8 cellular contexts compared by ENCODE assay signal in the genomic region with DNA sequence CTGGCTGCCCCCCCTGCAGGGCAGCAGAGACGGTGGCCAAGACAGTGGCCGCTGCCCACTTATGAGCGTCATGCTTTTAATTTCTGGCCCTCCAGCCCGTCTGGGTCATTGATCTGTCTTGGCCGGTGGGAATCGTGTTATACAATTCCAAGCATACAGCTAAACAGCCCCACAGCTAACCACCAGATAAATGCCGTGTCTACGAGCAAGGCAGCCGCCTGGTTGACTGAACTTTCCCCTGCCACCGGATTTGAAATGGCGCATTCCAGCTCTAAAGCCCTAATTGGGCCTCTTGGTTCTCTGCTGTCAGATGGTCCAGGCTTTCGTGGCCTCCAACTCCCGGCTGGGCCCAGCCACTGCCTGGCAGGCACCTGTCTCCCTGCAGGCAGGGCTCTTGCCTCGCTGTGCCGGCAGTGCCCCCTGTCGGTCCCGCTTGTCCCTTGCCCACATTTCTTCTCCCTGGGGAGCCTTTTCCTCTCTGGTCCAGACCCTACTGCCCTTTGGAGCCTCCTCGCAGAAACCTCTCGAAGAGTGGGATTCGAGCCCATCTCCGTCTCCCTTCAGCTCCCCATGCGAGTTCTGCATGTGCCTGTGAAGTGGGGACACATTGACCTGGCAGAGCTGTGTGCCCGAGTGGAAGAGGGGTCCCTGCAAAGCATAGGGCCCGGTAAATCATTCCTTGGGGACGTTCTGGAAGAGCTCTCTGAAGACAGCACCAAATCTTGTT. TPM values are rescaled to one million over a fixed set of nuclear protein-coding genes. Genes with fewer than 3 reads are reported as not detected.
DNase-seq lines count a peak whose midpoint lies in the region; ATAC-seq and TF ChIP-seq lines count a peak whose summit lies in the region.

No MANE protein-coding gene starts in this region.

- DNase-seq in A172 (ENCODE audit: low spot score) (peak; percentile 35), G401 (ENCODE audit: low spot score) (peak; percentile 95), NCI-H2029 (lab: John Stamatoyannopoulos, UW) (peak; percentile 53), renal cortical epithelial cell (ENCODE audit: low read depth) (peak; percentile 7), medulla oblongata (ENCODE audit: extremely low spot score) (no peak)

- peak; percentile 47; the same call in 1 of the 2 replicates for TF ChIP-seq CTCF in WI38 (IDR thresholded peaks at IDR 0.05; ENCODE audit: low read depth, low read length)

- in situ Hi-C loops in G401 (cut with HindIII; ENCODE audit: low sequenced_read_pairs), result no loop called here

- ATAC-seq in esophagus mucosa (peak; percentile 39), GM21515 (IDR thresholded peaks at IDR 0.05; ENCODE audit: unreplicated experiment) (no peak)

- no peak overlapping the region for H3K4me3 ChIP-seq in WI38 (ENCODE audit: low read depth, low read length)

RNA-seq across cellular contexts. Expression of a gene that starts 1.8 kb away (rescaled TPM):
- 0.19 TPM in 1 of 2 replicates, not detected in the other for total RNA-seq in A172 (2014; rRNA removed; shearing (Covaris generic))
- total RNA-seq in G401 (2014; rRNA removed; shearing (Covaris generic)), result not detected in 2 replicates
- total RNA-seq in esophagus mucosa, result 0.16 TPM
- not detected in 2 replicates for total RNA-seq in renal cortical epithelial cell
